ENCODE assay signal across 1 cellular context in the genomic region with DNA sequence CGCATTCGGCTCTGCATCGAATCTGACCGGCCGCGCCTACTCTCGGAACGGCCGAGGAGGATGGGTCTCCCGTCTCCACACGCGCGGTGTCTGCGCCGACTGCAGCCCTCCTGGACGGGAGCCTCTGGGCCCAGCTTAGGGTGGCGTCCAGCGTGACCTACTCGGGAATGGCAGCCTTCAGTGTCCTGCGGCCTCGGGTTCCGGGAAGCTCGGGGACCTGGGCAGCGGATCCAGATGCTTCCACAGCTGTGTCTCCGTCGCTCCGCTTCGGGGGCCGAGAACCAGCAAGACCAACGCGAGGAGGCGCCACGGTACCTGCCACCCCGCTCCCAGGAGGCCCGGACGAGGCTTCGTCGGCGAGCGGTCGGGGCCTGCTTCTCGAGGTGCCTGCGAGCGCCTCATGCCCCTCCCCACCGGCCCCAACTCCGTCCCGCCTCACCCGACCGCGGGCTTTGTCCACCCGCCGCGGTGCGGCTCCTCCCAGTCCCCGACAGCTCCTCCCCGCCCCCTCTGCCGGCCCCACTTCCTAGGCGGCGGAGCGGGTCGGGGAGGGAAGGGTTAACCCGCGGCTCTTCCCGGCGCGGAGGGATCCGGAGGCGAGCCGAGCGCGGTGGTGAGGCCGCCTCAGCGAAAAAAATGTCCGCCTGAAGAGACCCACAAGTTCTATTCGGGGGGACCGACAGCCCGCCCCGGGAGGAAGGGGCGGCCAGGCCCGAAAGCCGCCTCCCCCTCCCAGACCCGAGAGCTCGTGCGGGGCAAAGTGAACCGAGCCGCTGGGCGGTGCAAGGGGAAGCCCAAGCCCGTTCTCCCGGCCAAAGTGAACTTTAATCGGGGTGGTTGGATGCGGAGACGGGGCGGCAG.
TF ChIP-seq lines count a peak whose summit lies in the region.

TSS of gene TCF12 (plus strand) at position 599 of the 861 bp plus-strand sequence. CDS start 1,270 bp downstream, outside the sequence.

TF ChIP-seq in HCT116, 20 proteins besides CTCF, POLR2A, EP300 and RAD21 (continued from another document):
- no peak for TF ChIP-seq REST (IDR thresholded peaks at IDR 0.05; ENCODE audit: low read depth)
- no peak for TF ChIP-seq ZFX (IDR thresholded peaks at IDR 0.05)
- TF ChIP-seq YY1 (IDR thresholded peaks at IDR 0.05; ENCODE audit: extremely low read depth, insufficient replicate concordance, low read depth, low read length), result peak; percentile 90
- no peak for TF ChIP-seq TCF7L2 (IDR thresholded peaks at IDR 0.05; ENCODE audit: borderline replicate concordance, extremely low read depth, insufficient read depth, insufficient read length)
- TF ChIP-seq MAX (IDR thresholded peaks at IDR 0.05), result peak; percentile 75; the same call in 1 of the 2 replicates
